Comparison of ENCODE assay signal across 18 cellular contexts in genomic region chr21:34261841-34262832, GRCh38.
DNase-seq lines count a peak whose midpoint lies in the region; TF ChIP-seq lines count a peak whose summit lies in the region.
"Had no signal": no experiment of that assay in that cellular context is flagged by ENCODE, and none has a peak within 500 bp of the region (broad histone marks: within the 10 kb centered on the region; RNA-seq: fewer than 3 reads in every experiment).

No MANE protein-coding gene starts in this region.

- no peaks in the 10 kb centered on the region for H3K27me3 ChIP-seq in mammary epithelial cell (ENCODE audit: insufficient read depth, low read length)

- in situ Hi-C loops in mammary epithelial cell (cut with MboI; ENCODE audit: low sequenced_read_pairs in 2 of 2), result no loop called here

- no peaks in the 10 kb centered on the region for H3K27me3 Mint-ChIP-seq in activated naive CD4-positive, alpha-beta T cell treated with anti-CD3 and anti-CD28 coated beads for 36 hours (ENCODE audit: low read depth)

- H3K4me3 Mint-ChIP-seq in activated naive CD4-positive, alpha-beta T cell treated with anti-CD3 and anti-CD28 coated beads for 36 hours, result no peak overlapping the region
- H3K4me3 Mint-ChIP-seq: CD14-positive monocyte had no signal

- H3K27ac ChIP-seq in mammary epithelial cell (ENCODE audit: insufficient read depth, low read depth, low read length), result no peak overlapping the region
- H3K27ac ChIP-seq: A549 had no signal

- H2AFZ ChIP-seq in mammary epithelial cell (ENCODE audit: low read depth, low read length), result peak overlapping the region; percentile 47

- peak; percentile 28 for DNase-seq in DMS79 (lab: John Stamatoyannopoulos, UW)
- DNase-seq in mammary epithelial cell, result no peak
- DNase-seq in islet precursor cell, result peak; percentile 21
- peak; percentile 4 for DNase-seq in retinal pigment epithelial cell (ENCODE audit: low read depth)
- DNase-seq in putamen (ENCODE audit: low spot score), result no peak
- no peak for DNase-seq in activated naive CD4-positive, alpha-beta T cell treated with anti-CD3 and anti-CD28 coated beads for 36 hours
- no peak for DNase-seq in A172 (ENCODE audit: low spot score)
- no peak for DNase-seq in hepatic stellate cell (ENCODE audit: low spot score)
- DNase-seq: Caco-2, DMS53, GDM1, HCEC 1CT, NCI-H1930, NCI-H2171, NCI-H510A, NCI-H82 had no signal

- H4K20me1 ChIP-seq in mammary epithelial cell (ENCODE audit: insufficient read depth, low read length), result no peaks in the 10 kb centered on the region

- no peak overlapping the region for H3K27ac Mint-ChIP-seq in activated naive CD4-positive, alpha-beta T cell treated with anti-CD3 and anti-CD28 coated beads for 36 hours

- no peak overlapping the region for H3K4me2 ChIP-seq in mammary epithelial cell (ENCODE audit: insufficient read depth, low read depth, low read length)
- H3K4me2 ChIP-seq: A549 had no signal

- CTCF ChIA-PET in mammary epithelial cell (lab: Charles Lee; ENCODE audit: low non-redundant PET), result no interaction called here
- CTCF ChIA-PET in activated naive CD4-positive, alpha-beta T cell treated with anti-CD3 and anti-CD28 coated beads for 36 hours (lab: Charles Lee), result interaction anchor here (0.6 kb wide), 1 partner anchor 54 kb away, joined by 3 read pairs; no protein-coding TSS in a partner anchor

- dilution Hi-C loops in mammary epithelial cell (cut with HindIII; ENCODE audit: low sequenced_read_pairs), result no loop called here

- intact Hi-C loops in mammary epithelial cell (cut with micrococcal nuclease), result no loop called here
- intact Hi-C loops in activated naive CD4-positive, alpha-beta T cell treated with anti-CD3 and anti-CD28 coated beads for 36 hours (cut with micrococcal nuclease), result no loop called here

- no peaks in the 10 kb centered on the region for H3K79me2 ChIP-seq in mammary epithelial cell (ENCODE audit: insufficient read depth, low read length)

- no TSS peak for BruUV-seq in mammary epithelial cell (replicated peaks; lab: Mats Ljungman, UMichigan)

- H3K4me3 ChIP-seq in mammary epithelial cell (replicated peaks in 1 of 3; ENCODE audit: insufficient read depth in 1 of 3, low read depth in 2 of 3, low read length in 3 of 3), result no peak overlapping the region
- H3K4me3 ChIP-seq in retinal pigment epithelial cell (ENCODE audit: low read length), result no peak overlapping the region
- H3K4me3 ChIP-seq: A549 had no signal

- H3K4me1 ChIP-seq in mammary epithelial cell (ENCODE audit: insufficient read depth, low read length), result no peaks in the 10 kb centered on the region
- H3K4me1 ChIP-seq: A549, Caco-2 had no signal

- peaks cover 10% of the 10 kb centered on the region for H3K36me3 Mint-ChIP-seq in activated naive CD4-positive, alpha-beta T cell treated with anti-CD3 and anti-CD28 coated beads for 36 hours (ENCODE audit: low read depth)

- no peaks in the 10 kb centered on the region for H3K4me1 Mint-ChIP-seq in activated naive CD4-positive, alpha-beta T cell treated with anti-CD3 and anti-CD28 coated beads for 36 hours (ENCODE audit: low read depth)
- H3K4me1 Mint-ChIP-seq: CD14-positive monocyte had no signal

- 6% methylated on average over 9 of the region's 9 CpGs for WGBS in mammary epithelial cell (ENCODE audit: low coverage, missing lambda C conversion rate)

- no peaks in the 10 kb centered on the region for H3K36me3 ChIP-seq in mammary epithelial cell (ENCODE audit: insufficient read depth, low read length)

- no peak overlapping the region for H3K9ac ChIP-seq in mammary epithelial cell (ENCODE audit: insufficient read depth, low read length)

- TF ChIP-seq CTCF in mammary epithelial cell (conservative IDR thresholded peaks at IDR 0.05 in 1 of 2, IDR thresholded peaks at IDR 0.05 in 1 of 2; ENCODE audit: extremely low read depth in 1 of 2, insufficient read depth in 1 of 2, low read depth in 1 of 2, low read length in 2 of 2) (no peak), retinal pigment epithelial cell (conservative IDR thresholded peaks at IDR 0.05; ENCODE audit: low read depth, low read length) (no peak)

- peaks cover 11% of the 10 kb centered on the region for H3K9me3 Mint-ChIP-seq in activated naive CD4-positive, alpha-beta T cell treated with anti-CD3 and anti-CD28 coated beads for 36 hours

- H3K9me3 ChIP-seq in mammary epithelial cell (replicated peaks; ENCODE audit: insufficient read depth, low read length), result no peaks in the 10 kb centered on the region
- H3K9me3 ChIP-seq: A549 had no signal

Comparison
In these comparisons a context has a peak if more than half of its experiments do, and no peak if none do; other contexts are left out.
1. DNase-seq: peak in DMS79 (single experiment), islet precursor cell (single experiment) and retinal pigment epithelial cell (single experiment); none in mammary epithelial cell (single experiment), putamen (single experiment), activated naive CD4-positive, alpha-beta T cell treated with anti-CD3 and anti-CD28 coated beads for 36 hours (single experiment), A172 (single experiment) and hepatic stellate cell (single experiment).